Comparison of ENCODE assay signal across 15 cellular contexts in the genomic region with DNA sequence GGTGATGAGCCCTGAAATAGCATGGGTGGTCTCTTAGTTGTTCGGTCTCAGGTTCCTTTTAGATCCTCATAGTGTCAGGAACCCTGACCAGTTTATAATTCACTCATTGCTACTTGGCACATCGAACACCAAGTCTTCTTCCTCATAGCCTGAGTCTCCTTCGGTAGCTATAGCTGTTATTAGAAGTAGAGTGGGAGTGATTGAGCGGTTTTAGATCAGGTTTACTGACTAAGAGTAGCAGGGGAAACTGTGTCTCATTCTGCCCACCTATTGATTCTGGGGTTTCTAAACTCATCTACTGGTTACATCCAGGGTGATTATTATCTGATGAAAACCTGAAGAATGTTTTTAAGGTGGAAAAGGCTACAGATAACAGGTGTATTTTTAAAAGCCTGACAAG.
DNase-seq lines count a peak whose midpoint lies in the region; ATAC-seq and TF ChIP-seq lines count a peak whose summit lies in the region.
"Had no signal": no experiment of that assay in that cellular context is flagged by ENCODE, and none has a peak within 500 bp of the region (broad histone marks: within the 10 kb centered on the region; RNA-seq: fewer than 3 reads in every experiment).

No MANE protein-coding gene starts in this region.

- H3K4ac ChIP-seq in mesenchymal stem cell (ENCODE audit: low read depth in 1 of 2, low read length in 2 of 2), result no peak overlapping the region

- H3K9me3 Mint-ChIP-seq in activated T-cell treated with anti-CD3 and anti-CD28 coated beads, Interleukin-2, amount 50 U/mL, for 24 hours, result peaks cover under 1% of the 10 kb centered on the region
- peaks cover under 1% of the 10 kb centered on the region for H3K9me3 Mint-ChIP-seq in activated B cell treated with CpG ODN at 0.5 μM for 24 hours

- no peaks in the 10 kb centered on the region for H3K9me3 ChIP-seq in mesenchymal stem cell (ENCODE audit: control insufficient read depth, low read length)

- H2AK5ac ChIP-seq in mesenchymal stem cell (ENCODE audit: low read length, severe bottlenecking), result peak overlapping the region; percentile 24

- no peak overlapping the region for H2BK5ac ChIP-seq in mesenchymal stem cell (ENCODE audit: low read depth, low read length, poor library complexity, severe bottlenecking)

- no peak overlapping the region for H2BK15ac ChIP-seq in mesenchymal stem cell (ENCODE audit: low read depth, poor library complexity, severe bottlenecking)

- H3K14ac ChIP-seq in mesenchymal stem cell (ENCODE audit: low read length in 2 of 2), result no peak overlapping the region

- H4K8ac ChIP-seq in mesenchymal stem cell (ENCODE audit: low read length), result no peak overlapping the region

- intact Hi-C loops in activated B cell treated with CpG ODN at 0.5 μM for 24 hours (cut with micrococcal nuclease), result no loop called here

- no peak overlapping the region for H3K18ac ChIP-seq in mesenchymal stem cell (ENCODE audit: low read depth in 1 of 2, low read length in 2 of 2)

- H3K27ac Mint-ChIP-seq in activated T-cell treated with anti-CD3 and anti-CD28 coated beads, Interleukin-2, amount 50 U/mL, for 24 hours, result peak overlapping the region; percentile 31
- H3K27ac Mint-ChIP-seq in activated B cell treated with CpG ODN at 0.5 μM for 24 hours, result peak overlapping the region; percentile 51
- H3K27ac Mint-ChIP-seq: CD4-positive, alpha-beta T cell had no signal

- peaks cover 1% of the 10 kb centered on the region for H3K36me3 Mint-ChIP-seq in activated T-cell treated with anti-CD3 and anti-CD28 coated beads, Interleukin-2, amount 50 U/mL, for 24 hours (ENCODE audit: low read depth)
- H3K36me3 Mint-ChIP-seq in activated B cell treated with CpG ODN at 0.5 μM for 24 hours (ENCODE audit: low read depth), result peaks cover 21% of the 10 kb centered on the region

- H3K23ac ChIP-seq in mesenchymal stem cell (ENCODE audit: low read length in 2 of 2), result no peak overlapping the region

- no peak overlapping the region for H3K9ac ChIP-seq in mesenchymal stem cell (ENCODE audit: low read length)

- H3K4me3 Mint-ChIP-seq in activated T-cell treated with anti-CD3 and anti-CD28 coated beads, Interleukin-2, amount 50 U/mL, for 24 hours, result no peak overlapping the region
- no peak overlapping the region for H3K4me3 Mint-ChIP-seq in activated B cell treated with CpG ODN at 0.5 μM for 24 hours
- H3K4me3 Mint-ChIP-seq: CD4-positive, alpha-beta T cell had no signal

- POLR2A ChIA-PET in activated B cell treated with CpG ODN at 0.5 μM for 24 hours (lab: Charles Lee), result interaction anchor here (6.4 kb wide), 1 partner anchor 36 kb away, joined by 35 read pairs; no protein-coding TSS in a partner anchor

- H4K91ac ChIP-seq in mesenchymal stem cell (ENCODE audit: low read length), result no peak overlapping the region

- H2AFZ ChIP-seq in mesenchymal stem cell (ENCODE audit: low read depth, low read length), result no peak overlapping the region

- 98% methylated on average over 2 of the region's 4 CpGs for WGBS in mesenchymal stem cell

- H3K79me1 ChIP-seq in mesenchymal stem cell (replicated peaks; ENCODE audit: low read length, poor library complexity, severe bottlenecking), result peaks cover 25% of the 10 kb centered on the region

- no peak for DNase-seq in activated T-cell treated with anti-CD3 and anti-CD28 coated beads, Interleukin-2, amount 50 U/mL, for 24 hours
- DNase-seq in activated T-cell treated with anti-CD3 and anti-CD28 coated beads for 4 hours (no peak), activated B cell treated with CpG ODN at 0.5 μM for 24 hours (no peak), mesenchymal stem cell (no peak), dedifferentiated amniotic fluid mesenchymal stem cell (ENCODE audit: extremely low spot score) (no peak), DMS 273 (lab: John Stamatoyannopoulos, UW; ENCODE audit: unreplicated experiment) (no peak)
- no peak for DNase-seq in stimulated activated naive CD8-positive, alpha-beta T cell treated with anti-CD3 and anti-CD28 coated beads, Interleukin-15, Interleukin-2, amounts not matched to agents 100 U/mL and 50 U/mL, for 24 hours
- DNase-seq: CD4-positive, alpha-beta T cell; GF-D8; GOT3; NCI-H1694 treated with DMSO at 0.1 percent for 48 hours; NCI-H748 treated with DMSO at 0.1 percent for 48 hours; SHP77 had no signal

- no peak for TF ChIP-seq CTCF in activated B cell treated with CpG ODN at 0.5 μM for 24 hours (IDR thresholded peaks at IDR 0.05)

- H3K4me1 ChIP-seq in mesenchymal stem cell (ENCODE audit: control insufficient read depth, insufficient read depth, low read depth, low read length), result peaks cover 24% of the 10 kb centered on the region

- H3K4me3 ChIP-seq in mesenchymal stem cell (ENCODE audit: insufficient read depth in 1 of 2, low read depth in 1 of 2, low read length in 2 of 2), result no peak overlapping the region
- H3K4me3 ChIP-seq: K562 had no signal

- no peak overlapping the region for H2BK120ac ChIP-seq in mesenchymal stem cell (ENCODE audit: low read depth, low read length)

- H3K4me1 Mint-ChIP-seq in activated T-cell treated with anti-CD3 and anti-CD28 coated beads, Interleukin-2, amount 50 U/mL, for 24 hours (ENCODE audit: low read depth), result peaks cover 57% of the 10 kb centered on the region
- peaks cover 73% of the 10 kb centered on the region for H3K4me1 Mint-ChIP-seq in activated B cell treated with CpG ODN at 0.5 μM for 24 hours

- ATAC-seq in activated B cell treated with CpG ODN at 0.5 μM for 24 hours (ENCODE audit: low read depth) (no peak), HG03196 (IDR thresholded peaks at IDR 0.05; ENCODE audit: unreplicated experiment) (no peak)
- peak; percentile 75 for ATAC-seq in stimulated activated naive CD8-positive, alpha-beta T cell treated with anti-CD3 and anti-CD28 coated beads, Interleukin-15, Interleukin-2, amounts not matched to agents 100 U/mL and 50 U/mL, for 24 hours
- ATAC-seq: K562 had no signal

- H3K36me3 ChIP-seq in mesenchymal stem cell (ENCODE audit: control insufficient read depth in 1 of 2, insufficient read depth in 2 of 2, low read depth in 1 of 2, low read length in 2 of 2), result peaks cover 0 to 14% of the 10 kb centered on the region in 2 experiments

- H3K27me3 ChIP-seq in mesenchymal stem cell (ENCODE audit: control insufficient read depth in 1 of 2, insufficient read depth in 1 of 2, low read length in 2 of 2), result no peaks in the 10 kb centered on the region

- no peak overlapping the region for H3K4me2 ChIP-seq in mesenchymal stem cell (ENCODE audit: low read length, poor library complexity, severe bottlenecking)

- H3K27ac ChIP-seq in mesenchymal stem cell (ENCODE audit: low read length, poor library complexity, severe bottlenecking), result no peak overlapping the region

- no peak overlapping the region for H2BK12ac ChIP-seq in mesenchymal stem cell (ENCODE audit: low read length in 2 of 2)

- CTCF ChIA-PET in activated B cell treated with CpG ODN at 0.5 μM for 24 hours (lab: Charles Lee), result interaction anchor here (1.3 kb wide), 1 partner anchor 417 kb away, joined by 3 read pairs; no protein-coding TSS in a partner anchor

- peaks cover 6% of the 10 kb centered on the region for H3K27me3 Mint-ChIP-seq in activated T-cell treated with anti-CD3 and anti-CD28 coated beads, Interleukin-2, amount 50 U/mL, for 24 hours
- no peaks in the 10 kb centered on the region for H3K27me3 Mint-ChIP-seq in activated B cell treated with CpG ODN at 0.5 μM for 24 hours
- H3K27me3 Mint-ChIP-seq: CD4-positive, alpha-beta T cell had no signal
